Comparison of ENCODE assay signal across 9 cellular contexts in the genomic region with DNA sequence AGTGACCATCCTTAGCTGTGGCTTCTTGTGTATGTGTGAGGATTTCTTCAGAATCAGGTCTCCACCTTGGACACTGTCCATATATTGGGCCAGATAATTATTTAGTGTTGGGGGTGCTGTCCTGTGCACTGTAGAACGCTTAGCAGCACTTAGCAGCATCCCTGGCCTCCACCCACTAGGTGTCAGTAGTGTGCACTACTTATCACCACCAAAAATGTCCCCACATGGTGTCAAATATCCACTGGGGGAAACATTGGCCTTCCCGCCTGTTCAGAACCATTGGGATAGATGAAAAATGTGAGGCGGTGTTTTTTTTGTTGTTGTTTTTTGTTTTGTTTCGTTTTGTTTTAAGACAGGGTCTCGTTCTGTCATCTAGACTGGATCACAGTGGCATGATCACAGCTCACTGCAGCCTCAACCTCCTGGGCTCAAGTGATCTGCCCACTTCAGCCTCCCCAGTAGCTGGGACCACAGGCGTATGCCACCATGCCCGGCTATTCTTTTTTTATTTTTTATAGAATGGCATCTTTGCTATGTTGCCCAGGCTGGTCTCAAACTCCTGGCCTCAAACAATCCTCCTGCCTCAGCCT.
DNase-seq lines count a peak whose midpoint lies in the region; ATAC-seq and TF ChIP-seq lines count a peak whose summit lies in the region.
"Had no signal": no experiment of that assay in that cellular context is flagged by ENCODE, and none has a peak within 500 bp of the region (broad histone marks: within the 10 kb centered on the region; RNA-seq: fewer than 3 reads in every experiment).

No MANE protein-coding gene starts in this region.

- H3K36me3 ChIP-seq in KMS-11 (ENCODE audit: insufficient read depth): no peaks in the 10 kb centered on the region
- no peaks in the 10 kb centered on the region for H3K36me3 ChIP-seq in psoas muscle (ENCODE audit: insufficient read depth in 1 of 2, low read depth in 1 of 2)
- H3K36me3 ChIP-seq: SJSA1 had no signal

- H3K9ac ChIP-seq in KMS-11: no peak overlapping the region

- H3K27me3 ChIP-seq in KMS-11 (ENCODE audit: insufficient read depth, low read depth) (no peaks in the 10 kb centered on the region), psoas muscle (ENCODE audit: insufficient read depth in 3 of 3, low read length in 2 of 3) (no peaks in the 10 kb centered on the region)
- H3K27me3 ChIP-seq: SJSA1 had no signal

- no peaks in the 10 kb centered on the region for H3K9me3 Mint-ChIP-seq in osteocyte (ENCODE audit: unreplicated experiment)

- H3K36me3 Mint-ChIP-seq in osteocyte (ENCODE audit: unreplicated experiment): no peaks in the 10 kb centered on the region

- no peaks in the 10 kb centered on the region for H3K79me2 ChIP-seq in KMS-11 (ENCODE audit: insufficient read depth, low read depth)

- H3K4me1 ChIP-seq in KMS-11 (ENCODE audit: low read depth, poor library complexity, severe bottlenecking) (no peaks in the 10 kb centered on the region), psoas muscle (no peaks in the 10 kb centered on the region)
- H3K4me1 ChIP-seq: SJSA1 had no signal

- H3K4me3 Mint-ChIP-seq in osteocyte (ENCODE audit: unreplicated experiment): no peak overlapping the region

- ATAC-seq in GM21528 (IDR thresholded peaks at IDR 0.05; ENCODE audit: low FRiP score, unreplicated experiment): peak; percentile 67
- ATAC-seq in psoas muscle: no peak

- H3K27ac Mint-ChIP-seq in osteocyte (ENCODE audit: unreplicated experiment): no peak overlapping the region

- TF ChIP-seq CTCF in GM12865 (IDR thresholded peaks at IDR 0.05; ENCODE audit: insufficient read depth, low read depth, low read length, missing control alignments): peak; percentile 72
- TF ChIP-seq CTCF in KMS-11 (conservative IDR thresholded peaks at IDR 0.05; ENCODE audit: low read depth, low read length): peak; percentile 74
- peak; percentile 33 for TF ChIP-seq CTCF in osteocyte (IDR thresholded peaks at IDR 0.05)
- no peak for TF ChIP-seq CTCF in psoas muscle (IDR thresholded peaks at IDR 0.05)

- intact Hi-C loops in psoas muscle (cut with DNase I): no loop called here

- H2AFZ ChIP-seq in KMS-11 (ENCODE audit: low read depth): peak overlapping the region; percentile 50; the same call in 1 of the 2 replicates

- 91 to 95% (median 94%) methylated on average over 7 of the region's 7 CpGs for WGBS in psoas muscle, 3 donors

- H3K4me1 Mint-ChIP-seq in osteocyte (ENCODE audit: unreplicated experiment): peaks cover 3% of the 10 kb centered on the region

- no peaks in the 10 kb centered on the region for H3K9me3 ChIP-seq in psoas muscle
- H3K9me3 ChIP-seq: SJSA1 had no signal

- H3K4me3 ChIP-seq in GM12865 (ENCODE audit: low read depth, low read length) (no peak overlapping the region), KMS-11 (IDR thresholded peaks at IDR 0.05; ENCODE audit: insufficient read depth, low read depth, low read length) (no peak overlapping the region), psoas muscle (no peak overlapping the region)
- H3K4me3 ChIP-seq: SJSA1 had no signal

- DNase-seq in GM12865 (ENCODE audit: low read depth) (peak; percentile 61), osteocyte (ENCODE audit: extremely low spot score, unreplicated experiment) (no peak), psoas muscle (no peak), NCI-H2227 (lab: John Stamatoyannopoulos, UW; ENCODE audit: unreplicated experiment) (no peak), HPDE6-E6E7 (ENCODE audit: extremely low spot score) (no peak)
- peak; percentile 24 for DNase-seq in activated naive CD4-positive, alpha-beta T cell treated with anti-CD3 and anti-CD28 coated beads, Interleukin-2, amount 50 U/mL, for 16 hours

- H4K20me1 ChIP-seq in KMS-11 (ENCODE audit: insufficient read depth): no peaks in the 10 kb centered on the region

- H3K27ac ChIP-seq in KMS-11: no peak overlapping the region
- no peak overlapping the region for H3K27ac ChIP-seq in psoas muscle
- H3K27ac ChIP-seq: SJSA1 had no signal

- H3K4me2 ChIP-seq in KMS-11: no peak overlapping the region

- H3K27me3 Mint-ChIP-seq in osteocyte (ENCODE audit: unreplicated experiment): no peaks in the 10 kb centered on the region

Comparison
In these comparisons a context has a peak if more than half of its experiments do, and no peak if none do; other contexts are left out.
1. DNase-seq: peak in GM12865 (single experiment) and activated naive CD4-positive, alpha-beta T cell treated with anti-CD3 and anti-CD28 coated beads, Interleukin-2, amount 50 U/mL, for 16 hours (single experiment); none in osteocyte (single experiment), psoas muscle (0 of 2), NCI-H2227 (single experiment) and HPDE6-E6E7 (single experiment).